ENCODE assay signal across 24 cellular contexts in genomic region chr5:52995914-52996313, GRCh38.
"Had no signal": no experiment of that assay in that cellular context is flagged by ENCODE, and none has a peak within 500 bp of the region (broad histone marks: within the 10 kb centered on the region; RNA-seq: fewer than 3 reads in every experiment).

No MANE protein-coding gene starts in this region.

- H3K4me3 ChIP-seq: esophagus squamous epithelium, left ventricle myocardium inferior, lung, mucosa of descending colon, uterus had no signal

- DNase-seq: activated CD4-positive, alpha-beta T cell treated with anti-CD3 and anti-CD28 coated beads, Interleukin-2, amount 50 U/mL, for 1 hour; activated CD4-positive, CD25-positive, alpha-beta regulatory T cell treated with anti-CD3 and anti-CD28 coated beads, Interleukin-2, amount 50 U/mL, for 72 hours; activated CD8-positive, alpha-beta T cell treated with anti-CD3 and anti-CD28 coated beads for 36 hours; activated gamma-delta T cell treated with Interleukin-2 at 50 U/mL for 16 hours; activated naive CD4-positive, alpha-beta T cell treated with anti-CD3 and anti-CD28 coated beads, Interleukin-2, amount 50 U/mL, for 16 hours; activated T-cell treated with anti-CD3 and anti-CD28 coated beads, Interleukin-2, amount 50 U/mL, for 4 hours; amniotic stem cell; central memory CD4-positive, alpha-beta T cell; effector CD4-positive, alpha-beta T cell; esophagus squamous epithelium; foreskin melanocyte; left ventricle myocardium inferior; mucosa of descending colon; posterior cingulate gyrus; right cardiac atrium; stimulated activated CD4-positive, alpha-beta T cell treated with anti-CD3 and anti-CD28 coated beads, Interleukin-2, amount 100 ng/mL, for 48 hours; stimulated activated naive CD4-positive, alpha-beta T cell treated with Interleukin-2 at 50 U/mL for 16 hours; T-helper 2 cell; uterus had no signal

- H3K27ac Mint-ChIP-seq: activated CD8-positive, alpha-beta T cell treated with anti-CD3 and anti-CD28 coated beads for 36 hours; activated T-helper 17 cell treated with anti-CD3 and anti-CD28 coated beads, Interleukin-2, amount 50 U/mL, for 72 hours; dendritic cell treated with granulocyte-macrophage colony-stimulating factor and Interleukin-4, amounts not matched to agents 40 ng/mL and 50 ng/mL, for 4 days; natural killer cell treated with Interleukin-12 subunit alpha and Interleukin-12 subunit beta and Interleukin-15 and Interleukin-18, amount 100 ng/mL, for 72 hours; type B pancreatic cell had no signal

- ATAC-seq: activated CD8-positive, alpha-beta T cell treated with anti-CD3 and anti-CD28 coated beads for 36 hours; activated T-cell treated with anti-CD3 and anti-CD28 coated beads, Interleukin-2, amount 50 U/mL, for 4 hours; mucosa of descending colon; natural killer cell treated with Interleukin-12 subunit alpha and Interleukin-12 subunit beta and Interleukin-15 and Interleukin-18, amount 100 ng/mL, for 72 hours; right cardiac atrium had no signal

- H3K4me1 Mint-ChIP-seq: activated T-helper 17 cell treated with anti-CD3 and anti-CD28 coated beads, Interleukin-2, amount 50 U/mL, for 72 hours had no signal

- H3K9me3 ChIP-seq: esophagus squamous epithelium, left ventricle myocardium inferior, mucosa of descending colon, uterus had no signal

- H3K27me3 ChIP-seq: esophagus squamous epithelium, uterus had no signal

- H3K36me3 Mint-ChIP-seq: natural killer cell treated with Interleukin-12 subunit alpha and Interleukin-12 subunit beta and Interleukin-15 and Interleukin-18, amount 100 ng/mL, for 72 hours had no signal

- H3K4me1 ChIP-seq: uterus had no signal

- H3K4me3 Mint-ChIP-seq: activated CD8-positive, alpha-beta T cell treated with anti-CD3 and anti-CD28 coated beads for 36 hours; activated T-cell treated with anti-CD3 and anti-CD28 coated beads, Interleukin-2, amount 50 U/mL, for 4 hours; activated T-helper 17 cell treated with anti-CD3 and anti-CD28 coated beads, Interleukin-2, amount 50 U/mL, for 72 hours; dendritic cell treated with granulocyte-macrophage colony-stimulating factor and Interleukin-4, amounts not matched to agents 40 ng/mL and 50 ng/mL, for 4 days; natural killer cell treated with Interleukin-12 subunit alpha and Interleukin-12 subunit beta and Interleukin-15 and Interleukin-18, amount 100 ng/mL, for 72 hours; type B pancreatic cell had no signal

- H3K36me3 ChIP-seq: left ventricle myocardium inferior, uterus had no signal

- H3K9me3 Mint-ChIP-seq: activated CD8-positive, alpha-beta T cell treated with anti-CD3 and anti-CD28 coated beads for 36 hours; activated T-cell treated with anti-CD3 and anti-CD28 coated beads, Interleukin-2, amount 50 U/mL, for 4 hours; activated T-helper 17 cell treated with anti-CD3 and anti-CD28 coated beads, Interleukin-2, amount 50 U/mL, for 72 hours; dendritic cell treated with granulocyte-macrophage colony-stimulating factor and Interleukin-4, amounts not matched to agents 40 ng/mL and 50 ng/mL, for 4 days; natural killer cell treated with Interleukin-12 subunit alpha and Interleukin-12 subunit beta and Interleukin-15 and Interleukin-18, amount 100 ng/mL, for 72 hours; type B pancreatic cell had no signal

- H3K27ac ChIP-seq: left ventricle myocardium inferior, uterus had no signal
